In genomic region chr5:132651838-132652476, GRCh38 we compare ENCODE assay signal across 1 cellular context.
TF ChIP-seq lines count a peak whose summit lies in the region.

No MANE protein-coding gene starts in this region.

TF ChIP-seq in K562, 482 proteins besides CTCF, POLR2A, EP300 and RAD21 (continued from another document and continues in another):
- no peak for TF ChIP-seq CBFB (CRISPR knock-in tag; IDR thresholded peaks at IDR 0.05)
- no peak for TF ChIP-seq ELF2 (CRISPR knock-in tag; IDR thresholded peaks at IDR 0.05)
- TF ChIP-seq ZNF124 (CRISPR knock-in tag; IDR thresholded peaks at IDR 0.05): no peak
- no peak for TF ChIP-seq SFPQ (IDR thresholded peaks at IDR 0.05; ENCODE audit: low read depth, low read length)
- no peak for TF ChIP-seq ZNF133 (CRISPR knock-in tag; IDR thresholded peaks at IDR 0.05)
- no peak for TF ChIP-seq GATAD2A (IDR thresholded peaks at IDR 0.05)
- TF ChIP-seq L3MBTL2 (IDR thresholded peaks at IDR 0.05): no peak
- no peak for TF ChIP-seq SAFB (IDR thresholded peaks at IDR 0.05; ENCODE audit: borderline replicate concordance, low read depth, low read length)
- peak; percentile 59 for TF ChIP-seq TAF1 (IDR thresholded peaks at IDR 0.05; ENCODE audit: control insufficient read depth, extremely low read depth, insufficient read depth, low read length, severe bottlenecking)
- TF ChIP-seq ZFP30 (CRISPR knock-in tag; IDR thresholded peaks at IDR 0.05; ENCODE audit: borderline replicate concordance): no peak
- peak; percentile 99 for TF ChIP-seq CBFA2T3 (IDR thresholded peaks at IDR 0.05)
- TF ChIP-seq NFE2 (IDR thresholded peaks at IDR 0.05; ENCODE audit: low read depth): no peak
- no peak for TF ChIP-seq MEF2A (IDR thresholded peaks at IDR 0.05; ENCODE audit: control insufficient read depth, low read depth, low read length)
- TF ChIP-seq ARID2 (IDR thresholded peaks at IDR 0.05): no peak
- TF ChIP-seq CBFA2T2 (conservative IDR thresholded peaks at IDR 0.05): peak; percentile 99
- TF ChIP-seq FOSL1 (tag; conservative IDR thresholded peaks at IDR 0.05): peak; percentile 55
- TF ChIP-seq ZNF780A (CRISPR knock-in tag; IDR thresholded peaks at IDR 0.05): no peak
- TF ChIP-seq KLF1 (tag; IDR thresholded peaks at IDR 0.05): no peak
- no peak for TF ChIP-seq HNRNPUL1 (IDR thresholded peaks at IDR 0.05; ENCODE audit: low read length)
- TF ChIP-seq USF2 (CRISPR knock-in tag; IDR thresholded peaks at IDR 0.05): no peak
- TF ChIP-seq E2F1 (CRISPR knock-in tag; IDR thresholded peaks at IDR 0.05): no peak
- TF ChIP-seq ARID4B (CRISPR knock-in tag; IDR thresholded peaks at IDR 0.05): no peak
- TF ChIP-seq POLR3G (IDR thresholded peaks at IDR 0.05; ENCODE audit: extremely low read depth, insufficient read length, insufficient replicate concordance): no peak
- TF ChIP-seq PBX2 (CRISPR knock-in tag; IDR thresholded peaks at IDR 0.05; ENCODE audit: low read depth): no peak
- no peak for TF ChIP-seq PBX2 (tag; conservative IDR thresholded peaks at IDR 0.05; ENCODE audit: low read depth)
- TF ChIP-seq RBM17 (IDR thresholded peaks at IDR 0.05; ENCODE audit: borderline replicate concordance, low read depth, low read length): no peak
- no peak for TF ChIP-seq POU5F1 (IDR thresholded peaks at IDR 0.05; ENCODE audit: borderline replicate concordance, low read depth, low read length, partially characterized antibody)
- no peak for TF ChIP-seq ZNF436 (CRISPR knock-in tag; IDR thresholded peaks at IDR 0.05)
- no peak for TF ChIP-seq GABPB2 (CRISPR knock-in tag; conservative IDR thresholded peaks at IDR 0.05)
- TF ChIP-seq MYC (IDR thresholded peaks at IDR 0.05; ENCODE audit: low read depth, low read length): no peak
- TF ChIP-seq MYC (CRISPR knock-in tag; IDR thresholded peaks at IDR 0.05; ENCODE audit: borderline replicate concordance, low read depth): no peak
- no peak for TF ChIP-seq ZNF121 (CRISPR knock-in tag; conservative IDR thresholded peaks at IDR 0.05)
- TF ChIP-seq E2F8 (IDR thresholded peaks at IDR 0.05; ENCODE audit: low read depth, partially characterized antibody): no peak
- no peak for TF ChIP-seq MED1 (CRISPR knock-in tag; IDR thresholded peaks at IDR 0.05; ENCODE audit: borderline replicate concordance)
- peak; percentile 97 for TF ChIP-seq GATA2 (CRISPR knock-in tag; IDR thresholded peaks at IDR 0.05)
- TF ChIP-seq ZNF24 (IDR thresholded peaks at IDR 0.05): peak; percentile 56; the same call in 1 of the 2 replicates
- TF ChIP-seq PATZ1 (CRISPR knock-in tag; IDR thresholded peaks at IDR 0.05; ENCODE audit: borderline replicate concordance): no peak
- peak; percentile 87 for TF ChIP-seq MTA1 (IDR thresholded peaks at IDR 0.05; ENCODE audit: borderline replicate concordance)
- no peak for TF ChIP-seq ATF2 (CRISPR knock-in tag; IDR thresholded peaks at IDR 0.05)
- TF ChIP-seq WHSC1 (IDR thresholded peaks at IDR 0.05; ENCODE audit: low read length): no peak
- no peak for TF ChIP-seq TCF15 (CRISPR knock-in tag; IDR thresholded peaks at IDR 0.05)
- TF ChIP-seq ZBTB43 (CRISPR knock-in tag; IDR thresholded peaks at IDR 0.05): no peak
- no peak for TF ChIP-seq YY1 (IDR thresholded peaks at IDR 0.05; ENCODE audit: borderline replicate concordance in 1 of 3, control insufficient read depth in 1 of 3, extremely low read depth in 1 of 3, insufficient read depth in 3 of 3, insufficient read length in 1 of 3, insufficient replicate concordance in 2 of 3, low read depth in 1 of 3, low read length in 2 of 3)
